8 cellular contexts compared by ENCODE assay signal in genomic region chr19:43574424-43575155, GRCh38. TPM values are rescaled to one million over a fixed set of nuclear protein-coding genes. Genes with fewer than 3 reads are reported as not detected.
DNase-seq lines count a peak whose midpoint lies in the region; ATAC-seq and TF ChIP-seq lines count a peak whose summit lies in the region.

No MANE protein-coding gene starts in this region.

- no TSS peak for BruUV-seq in PC-3 (replicated peaks; lab: Mats Ljungman, UMichigan)

- H3K9ac ChIP-seq in PC-3 (ENCODE audit: low read length) = peak overlapping the region; percentile 99
- H3K9ac ChIP-seq in neural progenitor cell = peak overlapping the region; percentile 87

- no peak for ATAC-seq in PC-3
- ATAC-seq in effector memory CD8-positive, alpha-beta T cell (replicated peaks) = no peak

- H3K27ac ChIP-seq in PC-3 (ENCODE audit: low read length) (peak overlapping the region; percentile 57; the same call in 1 of the 2 replicates), neural progenitor cell (no peak overlapping the region)

- H3K4me3 Mint-ChIP-seq in effector memory CD8-positive, alpha-beta T cell = peak overlapping the region; percentile 98
- H3K4me3 Mint-ChIP-seq in neural progenitor cell = peak overlapping the region; percentile 94

- peak overlapping the region; percentile 100 for H2AFZ ChIP-seq in PC-3 (ENCODE audit: low read length)
- H2AFZ ChIP-seq in neural progenitor cell (replicated peaks) = peak overlapping the region; percentile 59

- H3K4me2 ChIP-seq in PC-3 (ENCODE audit: low read length) (peak overlapping the region; percentile 100), neural progenitor cell (peak overlapping the region; percentile 82)

- CTCF ChIA-PET in PC-3 (lab: Charles Lee) = interaction anchor here (0.6 kb wide), 1 partner anchor 183 kb away, joined by 10 read pairs; no protein-coding TSS in a partner anchor

- H3K9me3 ChIP-seq in PC-3 (ENCODE audit: low read length) (no peaks in the 10 kb centered on the region), neural progenitor cell (ENCODE audit: low read depth) (no peaks in the 10 kb centered on the region)

- H3K27ac Mint-ChIP-seq in effector memory CD8-positive, alpha-beta T cell = peak overlapping the region; percentile 99 to 100
- H3K27ac Mint-ChIP-seq in neural progenitor cell = peak overlapping the region; percentile 98

- H3K27me3 Mint-ChIP-seq in effector memory CD8-positive, alpha-beta T cell = no peaks in the 10 kb centered on the region
- H3K27me3 Mint-ChIP-seq in neural progenitor cell (ENCODE audit: insufficient read depth, low read depth) = no peaks in the 10 kb centered on the region

- H3K4me3 ChIP-seq in GM12864 (ENCODE audit: low read depth, low read length) = peak overlapping the region; percentile 80
- peak overlapping the region; percentile 100 for H3K4me3 ChIP-seq in PC-3 (ENCODE audit: low read length)
- H3K4me3 ChIP-seq in neural progenitor cell = peak overlapping the region; percentile 82

- H4K20me1 ChIP-seq in PC-3 (ENCODE audit: low read length) (no peaks in the 10 kb centered on the region), neural progenitor cell (ENCODE audit: low read depth) (no peaks in the 10 kb centered on the region)

- H3K9me3 Mint-ChIP-seq in effector memory CD8-positive, alpha-beta T cell = no peaks in the 10 kb centered on the region
- H3K9me3 Mint-ChIP-seq in neural progenitor cell = peaks cover 2% of the 10 kb centered on the region

- H3K4me1 ChIP-seq in PC-3 (ENCODE audit: insufficient read depth, low read length) = peaks cover 9% of the 10 kb centered on the region
- peaks cover 9% of the 10 kb centered on the region for H3K4me1 ChIP-seq in neural progenitor cell

- DNase-seq in GM12864 (ENCODE audit: low read depth) = no peak
- no peak for DNase-seq in PC-3
- no peak for DNase-seq in effector memory CD8-positive, alpha-beta T cell
- DNase-seq in neural progenitor cell (ENCODE audit: low spot score) = peak; percentile 38
- DNase-seq in effector CD8-positive, alpha-beta T cell (lab: John Stamatoyannopoulos, UW) = no peak
- no peak for DNase-seq in stimulated activated CD4-positive, alpha-beta T cell treated with anti-CD3 and anti-CD28 coated beads, Interleukin-2, amount 100 ng/mL, for 48 hours
- DNase-seq in NCI-H2081 treated with DMSO at 0.1 percent for 48 hours (lab: John Stamatoyannopoulos, UW) = no peak
- no peak for DNase-seq in GM19240 (ENCODE audit: insufficient read length, low spot score)

- peaks cover 19% of the 10 kb centered on the region for H3K79me2 ChIP-seq in PC-3 (ENCODE audit: low read length)
- peaks cover 52% of the 10 kb centered on the region for H3K79me2 ChIP-seq in neural progenitor cell (ENCODE audit: low read depth)

- H3F3A ChIP-seq in PC-3 (ENCODE audit: low read length, unreplicated experiment) (no peaks in the 10 kb centered on the region), neural progenitor cell (ENCODE audit: low read depth) (peaks cover 7% of the 10 kb centered on the region)

- no peaks in the 10 kb centered on the region for H3K9me2 ChIP-seq in PC-3 (replicated peaks; ENCODE audit: low read length)

- peaks cover 18% of the 10 kb centered on the region for H3K36me3 Mint-ChIP-seq in effector memory CD8-positive, alpha-beta T cell (ENCODE audit: insufficient read depth)
- peaks cover 22% of the 10 kb centered on the region for H3K36me3 Mint-ChIP-seq in neural progenitor cell

- POLR2A ChIA-PET in PC-3 (lab: Charles Lee; ENCODE audit: unreplicated experiment) = interaction anchor here (0.6 kb wide), 1 partner anchor 84 kb away, joined by 4 read pairs; no protein-coding TSS in a partner anchor

- intact Hi-C loops in PC-3 (cut with micrococcal nuclease) = loop anchor here (1.0 kb wide), 1 partner anchor 22 kb away; the partner anchor contains the start of genes IRGQ and ZNF576

- H3K27me3 ChIP-seq in PC-3 (ENCODE audit: low read length) = no peaks in the 10 kb centered on the region
- no peaks in the 10 kb centered on the region for H3K27me3 ChIP-seq in neural progenitor cell

- H3K4me1 Mint-ChIP-seq in effector memory CD8-positive, alpha-beta T cell (ENCODE audit: low read depth in 2 of 2) = peaks cover 32 to 39% of the 10 kb centered on the region in 2 donors
- H3K4me1 Mint-ChIP-seq in neural progenitor cell = peaks cover 40% of the 10 kb centered on the region

- H3K36me3 ChIP-seq in PC-3 (ENCODE audit: low read depth, low read length) (no peaks in the 10 kb centered on the region), neural progenitor cell (no peaks in the 10 kb centered on the region)

- no peak for TF ChIP-seq CTCF in GM12864 (IDR thresholded peaks at IDR 0.05; ENCODE audit: low read depth, low read length, missing control alignments)
- TF ChIP-seq CTCF in PC-3 (conservative IDR thresholded peaks at IDR 0.05; ENCODE audit: low read depth, low read length) = no peak
- TF ChIP-seq CTCF in neural progenitor cell (IDR thresholded peaks at IDR 0.05) = no peak

RNA-seq across cellular contexts. Expression of gene XRCC1, which starts 0.7 kb away (rescaled TPM):
- 23.4 and 43.1 TPM in 2 replicates for total RNA-seq in PC-3 (2014; rRNA removed)
- total RNA-seq in neural progenitor cell (ENCODE audit: low replicate concordance) = 33.8 and 88.8 TPM in 2 replicates

RNA-seq across cellular contexts. Expression of gene PINLYP, which starts 1.0 kb away (rescaled TPM):
- total RNA-seq in PC-3 (2014; rRNA removed) (0.18 TPM in 1 of 2 replicates, not detected in the other), neural progenitor cell (ENCODE audit: low replicate concordance) (4.0 and 8.6 TPM in 2 replicates)

RNA-seq across cellular contexts. Expression of gene IRGQ, which starts 21.3 kb away (rescaled TPM):
- total RNA-seq in PC-3 (2014; rRNA removed) (12.5 and 12.9 TPM in 2 replicates), neural progenitor cell (ENCODE audit: low replicate concordance) (27.4 and 31.5 TPM in 2 replicates)

RNA-seq across cellular contexts. Expression of gene ZNF576, which starts 21.8 kb away (rescaled TPM):
- 10.9 and 14.7 TPM in 2 replicates for total RNA-seq in PC-3 (2014; rRNA removed)
- total RNA-seq in neural progenitor cell (ENCODE audit: low replicate concordance) = 6.8 and 9.0 TPM in 2 replicates

RNA-seq across cellular contexts. Expression of gene SRRM5, which starts 37.3 kb away (rescaled TPM):
- total RNA-seq in PC-3 (2014; rRNA removed) (0.11 and 0.12 TPM in 2 replicates), neural progenitor cell (ENCODE audit: low replicate concordance) (0.25 TPM in 1 of 2 replicates, not detected in the other)
